Comparison of ENCODE assay signal across 8 cellular contexts in the genomic region with DNA sequence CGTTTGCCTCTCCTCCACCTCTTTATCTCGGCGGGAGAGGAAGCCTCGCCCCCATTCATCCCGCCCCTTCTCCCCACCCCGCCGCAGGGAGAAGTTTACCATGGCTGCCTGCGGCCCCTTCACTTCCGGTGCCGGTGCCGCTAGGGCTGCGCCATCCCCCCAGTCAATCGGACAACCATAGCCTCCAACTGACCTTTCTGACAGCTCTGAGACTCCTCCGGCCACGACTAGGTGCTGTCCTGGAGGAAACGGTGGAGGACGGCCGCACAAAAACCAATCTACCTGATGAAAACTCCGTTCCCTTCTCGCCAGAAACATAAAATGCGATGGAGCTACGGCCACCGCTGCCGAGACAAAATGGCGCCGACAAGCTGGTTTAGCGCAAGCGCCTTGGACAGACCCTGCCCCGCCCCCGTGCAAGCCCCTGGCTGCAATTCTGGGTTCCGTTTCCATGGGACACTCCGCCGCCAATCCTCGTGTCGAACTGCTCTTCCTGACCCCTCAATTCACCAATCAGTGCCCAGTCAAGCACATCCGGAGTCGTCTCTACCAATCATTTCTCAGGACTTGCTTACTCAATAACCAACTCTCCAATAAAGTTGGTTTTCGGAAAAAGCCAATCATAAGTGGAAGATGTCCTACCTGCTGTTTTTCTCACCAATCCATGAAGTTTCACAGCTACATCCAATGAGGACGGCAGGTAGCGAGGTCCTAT. TPM values are rescaled to one million over a fixed set of nuclear protein-coding genes. Genes with fewer than 3 reads are reported as not detected.
DNase-seq lines count a peak whose midpoint lies in the region; ATAC-seq, FAIRE-seq and TF ChIP-seq lines count a peak whose summit lies in the region.

No MANE protein-coding gene starts in this region.

- TF ChIP-seq CTCF in left ventricle myocardium inferior (IDR thresholded peaks at IDR 0.05; ENCODE audit: borderline replicate concordance): peak; percentile 30
- TF ChIP-seq CTCF in progenitor cell of endocrine pancreas (IDR thresholded peaks at IDR 0.05; ENCODE audit: unreplicated experiment): no peak

- H3K36me3 ChIP-seq in left ventricle myocardium inferior (peaks cover 39% of the 10 kb centered on the region), urinary bladder (ENCODE audit: insufficient read depth) (peaks cover 2% of the 10 kb centered on the region)

- no peaks in the 10 kb centered on the region for H3K9me3 ChIP-seq in left ventricle myocardium inferior (replicated peaks)

- H3K4me3 ChIP-seq in left ventricle myocardium inferior (peak overlapping the region; percentile 96), urinary bladder (ENCODE audit: low read depth, low read length) (peak overlapping the region; percentile 85)

- H3K36me3 Mint-ChIP-seq in progenitor cell of endocrine pancreas (ENCODE audit: insufficient read depth): peaks cover 17% of the 10 kb centered on the region

- no peaks in the 10 kb centered on the region for H3K9me3 Mint-ChIP-seq in progenitor cell of endocrine pancreas (ENCODE audit: low read depth)

- TF ChIP-seq POLR2A in GM12891 (IDR thresholded peaks at IDR 0.05; ENCODE audit: low read depth, low read length): peak; percentile 86

- H3K27me3 ChIP-seq in left ventricle myocardium inferior (ENCODE audit: low read depth): no peaks in the 10 kb centered on the region

- ATAC-seq in HG02798 (IDR thresholded peaks at IDR 0.05; ENCODE audit: poor library complexity, unreplicated experiment): peak; percentile 87

- H3K4me3 Mint-ChIP-seq in progenitor cell of endocrine pancreas (ENCODE audit: low read depth): no peak overlapping the region

- H3K27ac Mint-ChIP-seq in progenitor cell of endocrine pancreas: no peak overlapping the region

- peaks cover 17% of the 10 kb centered on the region for H3K4me1 Mint-ChIP-seq in progenitor cell of endocrine pancreas (ENCODE audit: low read depth)

- peak; percentile 98 for FAIRE-seq in GM12891 (lab: Jason Lieb, UNC)

- DNase-seq in GM12891 (ENCODE audit: insufficient read length, low spot score) (peak; percentile 73), NCI-H1436 (lab: John Stamatoyannopoulos, UW) (peak; percentile 99), SW480 (ENCODE audit: low spot score) (peak; percentile 100), amniotic stem cell (lab: John Stamatoyannopoulos, UW) (peak; percentile 99), left ventricle myocardium inferior (peak; percentile 99), progenitor cell of endocrine pancreas (ENCODE audit: low spot score, unreplicated experiment) (peak; percentile 95)

- H3K27ac ChIP-seq in left ventricle myocardium inferior (replicated peaks) (peak overlapping the region; percentile 98), urinary bladder (ENCODE audit: low read depth) (peak overlapping the region; percentile 94)

- intact Hi-C loops in left ventricle myocardium inferior (cut with micrococcal nuclease): no loop called here

- under 1% methylated on average over 40 of the region's 40 CpGs for WGBS in urinary bladder

- H3K4me1 ChIP-seq in left ventricle myocardium inferior (peaks cover 85% of the 10 kb centered on the region), urinary bladder (ENCODE audit: insufficient read depth) (no peaks in the 10 kb centered on the region)

- no peaks in the 10 kb centered on the region for H3K27me3 Mint-ChIP-seq in progenitor cell of endocrine pancreas

TF ChIP-seq in GM12891, 5 proteins besides CTCF, POLR2A, EP300 and RAD21:
- TF ChIP-seq SPI1 (IDR thresholded peaks at IDR 0.05; ENCODE audit: low read depth, low read length) (no peak), POLR2AphosphoS5 (IDR thresholded peaks at IDR 0.05; ENCODE audit: low read depth, low read length) (peak; percentile 90), POU2F2 (IDR thresholded peaks at IDR 0.05; ENCODE audit: low read depth, low read length) (peak; percentile 57; the same call in 1 of the 2 replicates), TAF1 (IDR thresholded peaks at IDR 0.05; ENCODE audit: low read depth, low read length) (peak; percentile 91), PAX5 (IDR thresholded peaks at IDR 0.05; ENCODE audit: insufficient read depth, low read length, severe bottlenecking) (no peak)

RNA-seq across cellular contexts. Expression of a gene that starts 0.4 kb away (rescaled TPM):
- 9.0 TPM for polyA plus RNA-seq in GM12891 (2012; ENCODE audit: low read depth, missing spikeins)
- 14.2 TPM for total RNA-seq in left ventricle myocardium inferior
- 31.5 and 35.1 TPM in 2 replicates for total RNA-seq in progenitor cell of endocrine pancreas
- 39.5 TPM for total RNA-seq in urinary bladder
- polyA plus RNA-seq in urinary bladder: 12.1 TPM

RNA-seq across cellular contexts. Expression of a gene that starts 53.3 kb away (rescaled TPM):
- polyA plus RNA-seq in GM12891 (2012; ENCODE audit: low read depth, missing spikeins): 180 TPM
- 161 TPM for total RNA-seq in left ventricle myocardium inferior
- total RNA-seq in progenitor cell of endocrine pancreas: 197 and 216 TPM in 2 replicates
- 63.4 TPM for total RNA-seq in urinary bladder
- 126 TPM for polyA plus RNA-seq in urinary bladder

Comparison
In these comparisons a context has a peak if more than half of its experiments do, and no peak if none do; other contexts are left out.
1. Peak in every context shown above with its lines: DNase-seq, ATAC-seq, H3K4me3 ChIP-seq and H3K27ac ChIP-seq.